Comparison of ENCODE assay signal across 5 cellular contexts in the genomic region with DNA sequence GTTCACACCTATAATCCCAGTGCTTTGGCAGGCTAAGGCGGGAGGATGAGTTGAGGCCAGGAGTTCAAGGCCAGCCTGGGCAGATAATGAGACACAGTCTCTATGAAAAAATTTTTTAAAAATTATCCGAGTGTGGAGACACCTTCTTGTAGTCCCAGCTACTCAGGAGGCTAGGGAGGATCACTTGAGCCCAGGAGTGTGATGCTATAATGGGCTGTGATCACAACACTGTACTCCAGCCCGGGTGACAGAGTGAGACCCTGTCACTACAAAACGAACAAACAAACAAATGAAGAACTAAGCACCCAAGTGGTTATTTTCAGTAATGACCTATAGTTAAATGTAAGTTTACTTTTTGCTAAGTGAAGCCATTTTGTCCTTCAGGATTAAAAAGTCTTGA. TPM values are rescaled to one million over a fixed set of nuclear protein-coding genes. Genes with fewer than 3 reads are reported as not detected.
"Had no signal": no experiment of that assay in that cellular context is flagged by ENCODE, and none has a peak within 500 bp of the region (broad histone marks: within the 10 kb centered on the region; RNA-seq: fewer than 3 reads in every experiment).

No MANE protein-coding gene starts in this region.

- DNase-seq: IMR-90, KBM-7 had no signal

- ATAC-seq: HepG2, K562 had no signal

RNA-seq across cellular contexts. Expression of gene ANO5, which starts 32.3 kb away (rescaled TPM):
- total RNA-seq: HT-29, IMR-90 had no signal
